8 cellular contexts compared by ENCODE assay signal in genomic region chr7:42493436-42494198, GRCh38.
DNase-seq lines count a peak whose midpoint lies in the region; ATAC-seq, FAIRE-seq and TF ChIP-seq lines count a peak whose summit lies in the region.

No MANE protein-coding gene starts in this region.

- 3% methylated on average over 29 of the region's 29 CpGs for WGBS in smooth muscle cell (ENCODE audit: low lambda C conversion rate)

- peak; percentile 66 for FAIRE-seq in bronchial epithelial cell (lab: Jason Lieb, UNC)

- H3K27me3 ChIP-seq in bronchial epithelial cell (ENCODE audit: control insufficient read depth, insufficient read depth, low read length) = no peaks in the 10 kb centered on the region
- H3K27me3 ChIP-seq in smooth muscle cell (ENCODE audit: low read depth) = no peaks in the 10 kb centered on the region

- H3K9ac ChIP-seq in smooth muscle cell (ENCODE audit: low read depth) = peak overlapping the region; percentile 73

- TF ChIP-seq CTCF in bronchial epithelial cell (IDR thresholded peaks at IDR 0.05; ENCODE audit: insufficient read depth, low read length, severe bottlenecking) = no peak
- TF ChIP-seq CTCF in smooth muscle cell (IDR thresholded peaks at IDR 0.05; ENCODE audit: borderline replicate concordance, insufficient read depth, poor library complexity, severe bottlenecking) = no peak

- peak; percentile 19 to 22 for DNase-seq in activated T-cell treated with anti-CD3 and anti-CD28 coated beads, Interleukin-2, amount 50 U/mL, for 48 hours
- DNase-seq in activated T-cell treated with anti-CD3 and anti-CD28 coated beads for 4 hours (no peak), bronchial epithelial cell (ENCODE audit: low read depth) (peak; percentile 85), iris pigment epithelial cell (ENCODE audit: low read depth) (peak; percentile 97), smooth muscle cell (lab: John Stamatoyannopoulos, UW; ENCODE audit: unreplicated experiment) (peak; percentile 34), UCSD-AML1 (lab: John Stamatoyannopoulos, UW; ENCODE audit: unreplicated experiment) (no peak)

- H3K4me1 ChIP-seq in smooth muscle cell (ENCODE audit: low read depth) = peaks cover 23% of the 10 kb centered on the region

- ATAC-seq in GM18517 (IDR thresholded peaks at IDR 0.05; ENCODE audit: unreplicated experiment) (no peak), HG03095 (IDR thresholded peaks at IDR 0.05; ENCODE audit: unreplicated experiment) (no peak)

- H3K36me3 ChIP-seq in bronchial epithelial cell (ENCODE audit: control insufficient read depth, insufficient read depth, low read length) = no peaks in the 10 kb centered on the region
- no peaks in the 10 kb centered on the region for H3K36me3 ChIP-seq in smooth muscle cell (ENCODE audit: low read depth)

- no peaks in the 10 kb centered on the region for H3K79me2 ChIP-seq in smooth muscle cell (ENCODE audit: low read depth)

- no peaks in the 10 kb centered on the region for H4K20me1 ChIP-seq in smooth muscle cell (ENCODE audit: low read depth)

- peak overlapping the region; percentile 35 for H3K4me3 ChIP-seq in bronchial epithelial cell (ENCODE audit: low read depth, low read length)
- H3K4me3 ChIP-seq in smooth muscle cell = peak overlapping the region; percentile 51

- no peaks in the 10 kb centered on the region for H3K9me3 ChIP-seq in smooth muscle cell (replicated peaks; ENCODE audit: low read depth)

- H3K27ac ChIP-seq in smooth muscle cell (ENCODE audit: low read depth) = peak overlapping the region; percentile 97

- peaks cover 18% of the 10 kb centered on the region for H3F3A ChIP-seq in smooth muscle cell (ENCODE audit: low read depth)

- peak overlapping the region; percentile 63 for H2AFZ ChIP-seq in smooth muscle cell (ENCODE audit: low read depth)

- peak overlapping the region; percentile 83 for H3K4me2 ChIP-seq in smooth muscle cell

Comparison
In these comparisons a context has a peak if more than half of its experiments do, and no peak if none do; other contexts are left out.
1. DNase-seq: peak in activated T-cell treated with anti-CD3 and anti-CD28 coated beads, Interleukin-2, amount 50 U/mL, for 48 hours (2 of 2), bronchial epithelial cell (single experiment), iris pigment epithelial cell (single experiment) and smooth muscle cell (single experiment); none in activated T-cell treated with anti-CD3 and anti-CD28 coated beads for 4 hours (single experiment) and UCSD-AML1 (single experiment).